Comparison of ENCODE assay signal across 28 cellular contexts in the genomic region with DNA sequence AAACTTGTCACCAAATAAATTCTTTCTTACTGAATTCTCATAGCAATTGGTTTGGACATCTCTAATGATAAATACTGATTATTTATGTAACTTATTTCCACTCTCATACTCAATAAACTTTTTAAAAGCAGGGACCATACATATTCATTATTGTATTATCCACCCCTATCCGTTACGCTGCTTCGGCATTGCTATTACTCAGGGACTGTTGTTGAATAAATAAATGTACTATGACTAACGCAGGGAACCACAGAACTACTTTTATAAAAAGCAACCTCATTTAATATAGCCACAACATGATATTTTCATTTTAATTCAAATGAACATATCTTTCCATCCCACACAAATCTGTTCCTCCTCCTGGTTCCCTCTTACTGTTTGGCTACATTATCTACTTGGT.
"Had no signal": no experiment of that assay in that cellular context is flagged by ENCODE, and none has a peak within 500 bp of the region (broad histone marks: within the 10 kb centered on the region; RNA-seq: fewer than 3 reads in every experiment).

No MANE protein-coding gene starts in this region.

- H3K27ac ChIP-seq: cardiac muscle cell, colonic mucosa, gastroesophageal sphincter, heart right ventricle, hepatocyte, VCaP had no signal

- H3K4me3 Mint-ChIP-seq: activated CD4-positive, alpha-beta T cell treated with anti-CD3 and anti-CD28 coated beads, Interleukin-2, amount 10 ng/mL, durations not matched to agents 7 days and 5 days; activated CD8-positive, alpha-beta T cell treated with anti-CD3 and anti-CD28 coated beads for 36 hours; activated naive CD8-positive, alpha-beta T cell; activated T-cell treated with anti-CD3 and anti-CD28 coated beads, Interleukin-2, amount 50 U/mL, for 4 hours; activated T-helper 17 cell treated with anti-CD3 and anti-CD28 coated beads, Interleukin-2, amount 50 U/mL, for 72 hours; WTC11 had no signal

- H3K4me1 Mint-ChIP-seq: activated CD4-positive, alpha-beta T cell treated with anti-CD3 and anti-CD28 coated beads, Interleukin-2, amount 10 ng/mL, durations not matched to agents 7 days and 5 days; activated T-helper 17 cell treated with anti-CD3 and anti-CD28 coated beads, Interleukin-2, amount 50 U/mL, for 72 hours; WTC11 had no signal

- H3K4me3 ChIP-seq: cardiac muscle cell, colonic mucosa, gastroesophageal sphincter, heart right ventricle, hepatocyte had no signal

- H3K4me1 ChIP-seq: colonic mucosa, gastroesophageal sphincter, heart right ventricle had no signal

- H3K9me3 Mint-ChIP-seq: activated CD4-positive, alpha-beta T cell treated with anti-CD3 and anti-CD28 coated beads, Interleukin-2, amount 10 ng/mL, durations not matched to agents 7 days and 5 days; activated CD8-positive, alpha-beta T cell treated with anti-CD3 and anti-CD28 coated beads for 36 hours; activated T-cell treated with anti-CD3 and anti-CD28 coated beads, Interleukin-2, amount 50 U/mL, for 4 hours; activated T-helper 17 cell treated with anti-CD3 and anti-CD28 coated beads, Interleukin-2, amount 50 U/mL, for 72 hours had no signal

- ATAC-seq: activated CD8-positive, alpha-beta T cell treated with anti-CD3 and anti-CD28 coated beads for 36 hours; activated T-cell treated with anti-CD3 and anti-CD28 coated beads, Interleukin-2, amount 50 U/mL, for 4 hours; activated T-helper 17 cell treated with anti-CD3 and anti-CD28 coated beads, Interleukin-2, amount 50 U/mL, for 72 hours; esophagus mucosa; gastroesophageal sphincter; heart right ventricle; WTC11 had no signal

- H2AFZ ChIP-seq: hepatocyte had no signal

- DNase-seq: activated CD4-positive, alpha-beta T cell treated with anti-CD3 and anti-CD28 coated beads for 1 hour; activated CD4-positive, alpha-beta T cell treated with anti-CD3 and anti-CD28 coated beads for 4 hours; activated CD4-positive, alpha-beta T cell treated with anti-CD3 and anti-CD28 coated beads, Interleukin-2, amount 10 ng/mL, durations not matched to agents 7 days and 5 days; activated CD4-positive, alpha-beta T cell treated with anti-CD3 and anti-CD28 coated beads, Interleukin-2, amount 50 U/mL, for 4 hours; activated CD8-positive, alpha-beta memory T cell treated with anti-CD3 and anti-CD28 coated beads for 24 hours; activated CD8-positive, alpha-beta T cell treated with anti-CD3 and anti-CD28 coated beads for 36 hours; activated effector memory CD4-positive, alpha-beta T cell treated with Interleukin-2 at 50 U/mL for 16 hours; activated gamma-delta T cell treated with Interleukin-2 at 50 U/mL for 16 hours; activated naive CD4-positive, alpha-beta T cell treated with anti-CD3 and anti-CD28 coated beads, Interleukin-2, amount 50 U/mL, for 16 hours; activated naive CD4-positive, alpha-beta T cell treated with Interleukin-2 at 50 U/mL for 16 hours; activated T-cell treated with anti-CD3 and anti-CD28 coated beads, Interleukin-2, amount 50 U/mL, for 4 hours; amniotic stem cell; anterior cingulate cortex; central memory CD4-positive, alpha-beta T cell; cerebellar nuclear complex; colonic mucosa; effector CD8-positive, alpha-beta T cell; foreskin melanocyte; heart right ventricle; T-helper 2 cell had no signal

- H3K4me2 ChIP-seq: hepatocyte had no signal

- H3K36me3 Mint-ChIP-seq: activated naive CD8-positive, alpha-beta T cell; WTC11 had no signal

- H3K79me2 ChIP-seq: hepatocyte had no signal

- H3K9me3 ChIP-seq: colonic mucosa, gastroesophageal sphincter, heart right ventricle had no signal

- H3K27me3 ChIP-seq: cardiac muscle cell, colonic mucosa, gastroesophageal sphincter, heart right ventricle, hepatocyte had no signal

- H3K36me3 ChIP-seq: cardiac muscle cell, colonic mucosa, gastroesophageal sphincter, heart right ventricle had no signal

- H3K27me3 Mint-ChIP-seq: activated CD4-positive, alpha-beta T cell treated with anti-CD3 and anti-CD28 coated beads, Interleukin-2, amount 10 ng/mL, durations not matched to agents 7 days and 5 days; activated T-helper 17 cell treated with anti-CD3 and anti-CD28 coated beads, Interleukin-2, amount 50 U/mL, for 72 hours had no signal

- H3K27ac Mint-ChIP-seq: activated CD4-positive, alpha-beta T cell treated with anti-CD3 and anti-CD28 coated beads, Interleukin-2, amount 10 ng/mL, durations not matched to agents 7 days and 5 days; activated CD8-positive, alpha-beta T cell treated with anti-CD3 and anti-CD28 coated beads for 36 hours; activated naive CD8-positive, alpha-beta T cell; activated T-helper 17 cell treated with anti-CD3 and anti-CD28 coated beads, Interleukin-2, amount 50 U/mL, for 72 hours; WTC11 had no signal
